ENCODE assay signal across 22 cellular contexts in genomic region chr15:78732634-78733033, GRCh38.
DNase-seq lines count a peak whose midpoint lies in the region; ATAC-seq lines count a peak whose summit lies in the region.
"Had no signal": no experiment of that assay in that cellular context is flagged by ENCODE, and none has a peak within 500 bp of the region (broad histone marks: within the 10 kb centered on the region; RNA-seq: fewer than 3 reads in every experiment).

No MANE protein-coding gene starts in this region.

- peaks cover 2% of the 10 kb centered on the region for H3K4me1 Mint-ChIP-seq in activated CD8-positive, alpha-beta memory T cell treated with anti-CD3 and anti-CD28 coated beads, Interleukin-2, amount 10 ng/mL, durations not matched to agents 7 days and 5 days
- H3K4me1 Mint-ChIP-seq in stimulated activated naive CD8-positive, alpha-beta T cell treated with anti-CD3 and anti-CD28 coated beads, Interleukin-15, Interleukin-2, amounts not matched to agents 100 ng/mL and 50 ng/mL, for 24 hours (ENCODE audit: low read depth) = no peaks in the 10 kb centered on the region
- H3K4me1 Mint-ChIP-seq: CD14-positive monocyte; CD8-positive, alpha-beta memory T cell had no signal

- H3K27me3 Mint-ChIP-seq in activated CD8-positive, alpha-beta memory T cell treated with anti-CD3 and anti-CD28 coated beads, Interleukin-2, amount 10 ng/mL, durations not matched to agents 7 days and 5 days = peaks cover 19% of the 10 kb centered on the region
- peaks cover 5% of the 10 kb centered on the region for H3K27me3 Mint-ChIP-seq in stimulated activated naive CD8-positive, alpha-beta T cell treated with anti-CD3 and anti-CD28 coated beads, Interleukin-15, Interleukin-2, amounts not matched to agents 100 ng/mL and 50 ng/mL, for 24 hours

- DNase-seq in activated CD8-positive, alpha-beta memory T cell treated with anti-CD3 and anti-CD28 coated beads for 24 hours = peak; percentile 3
- DNase-seq in activated CD8-positive, alpha-beta memory T cell treated with anti-CD3 and anti-CD28 coated beads, Interleukin-2, amount 10 ng/mL, durations not matched to agents 7 days and 5 days = no peak
- DNase-seq in stimulated activated naive CD8-positive, alpha-beta T cell treated with anti-CD3 and anti-CD28 coated beads, Interleukin-15, Interleukin-2, amounts not matched to agents 100 U/mL and 50 U/mL, for 24 hours = no peak
- DNase-seq in mesenteric fat pad (ENCODE audit: low spot score) (peak; percentile 62), NCI-H2107 (lab: John Stamatoyannopoulos, UW) (no peak), NCI-H345 treated with DMSO at 0.1 percent for 48 hours (lab: John Stamatoyannopoulos, UW; ENCODE audit: unreplicated experiment) (no peak)
- DNase-seq: 8988T; ACHN; AML-193; BE2C; CD4-positive, alpha-beta T cell; CD8-positive, alpha-beta memory T cell; DMS 273 treated with DMSO at 0.1 percent for 48 hours; DMS79; EL; GDM1; H9 had no signal

- H3K9me3 Mint-ChIP-seq in activated CD8-positive, alpha-beta memory T cell treated with anti-CD3 and anti-CD28 coated beads, Interleukin-2, amount 10 ng/mL, durations not matched to agents 7 days and 5 days (ENCODE audit: low read depth) = no peaks in the 10 kb centered on the region
- H3K9me3 Mint-ChIP-seq in stimulated activated naive CD8-positive, alpha-beta T cell treated with anti-CD3 and anti-CD28 coated beads, Interleukin-15, Interleukin-2, amounts not matched to agents 100 ng/mL and 50 ng/mL, for 24 hours = no peaks in the 10 kb centered on the region
- H3K9me3 Mint-ChIP-seq: CD4-positive, alpha-beta T cell; CD8-positive, alpha-beta memory T cell; GM23338; H9 had no signal

- CTCF ChIA-PET in activated CD8-positive, alpha-beta memory T cell treated with anti-CD3 and anti-CD28 coated beads, Interleukin-2, amount 10 ng/mL, durations not matched to agents 7 days and 5 days (lab: Charles Lee) = no interaction called here

- no peak overlapping the region for H3K4me3 Mint-ChIP-seq in activated CD8-positive, alpha-beta memory T cell treated with anti-CD3 and anti-CD28 coated beads, Interleukin-2, amount 10 ng/mL, durations not matched to agents 7 days and 5 days
- no peak overlapping the region for H3K4me3 Mint-ChIP-seq in stimulated activated naive CD8-positive, alpha-beta T cell treated with anti-CD3 and anti-CD28 coated beads, Interleukin-15, Interleukin-2, amounts not matched to agents 100 ng/mL and 50 ng/mL, for 24 hours
- H3K4me3 Mint-ChIP-seq: CD14-positive monocyte; CD4-positive, alpha-beta T cell; CD8-positive, alpha-beta memory T cell; GM23338; H9 had no signal

- no peak for ATAC-seq in activated CD8-positive, alpha-beta memory T cell treated with anti-CD3 and anti-CD28 coated beads, Interleukin-2, amount 10 ng/mL, durations not matched to agents 7 days and 5 days
- ATAC-seq in stimulated activated naive CD8-positive, alpha-beta T cell treated with anti-CD3 and anti-CD28 coated beads, Interleukin-15, Interleukin-2, amounts not matched to agents 100 U/mL and 50 U/mL, for 24 hours = no peak
- ATAC-seq: A549, GM23338, HCT116 had no signal

- H3K36me3 Mint-ChIP-seq in activated CD8-positive, alpha-beta memory T cell treated with anti-CD3 and anti-CD28 coated beads, Interleukin-2, amount 10 ng/mL, durations not matched to agents 7 days and 5 days = no peaks in the 10 kb centered on the region
- H3K36me3 Mint-ChIP-seq in stimulated activated naive CD8-positive, alpha-beta T cell treated with anti-CD3 and anti-CD28 coated beads, Interleukin-15, Interleukin-2, amounts not matched to agents 100 ng/mL and 50 ng/mL, for 24 hours (ENCODE audit: low read depth) = no peaks in the 10 kb centered on the region
- H3K36me3 Mint-ChIP-seq: CD14-positive monocyte; CD8-positive, alpha-beta memory T cell had no signal

- H3K27ac Mint-ChIP-seq in activated CD8-positive, alpha-beta memory T cell treated with anti-CD3 and anti-CD28 coated beads, Interleukin-2, amount 10 ng/mL, durations not matched to agents 7 days and 5 days = no peak overlapping the region
- H3K27ac Mint-ChIP-seq in stimulated activated naive CD8-positive, alpha-beta T cell treated with anti-CD3 and anti-CD28 coated beads, Interleukin-15, Interleukin-2, amounts not matched to agents 100 ng/mL and 50 ng/mL, for 24 hours = peak overlapping the region; percentile 31
- H3K27ac Mint-ChIP-seq: CD14-positive monocyte; CD4-positive, alpha-beta T cell; CD8-positive, alpha-beta memory T cell; GM23338; H9 had no signal

Comparison
In these comparisons a context has a peak if more than half of its experiments do, and no peak if none do; other contexts are left out.
1. DNase-seq: peak in activated CD8-positive, alpha-beta memory T cell treated with anti-CD3 and anti-CD28 coated beads for 24 hours (single experiment) and mesenteric fat pad (single experiment); none in activated CD8-positive, alpha-beta memory T cell treated with anti-CD3 and anti-CD28 coated beads, Interleukin-2, amount 10 ng/mL, durations not matched to agents 7 days and 5 days (single experiment), stimulated activated naive CD8-positive, alpha-beta T cell treated with anti-CD3 and anti-CD28 coated beads, Interleukin-15, Interleukin-2, amounts not matched to agents 100 U/mL and 50 U/mL, for 24 hours (single experiment), NCI-H2107 (single experiment) and NCI-H345 treated with DMSO at 0.1 percent for 48 hours (single experiment).